18 cellular contexts compared by ENCODE assay signal in the genomic region with DNA sequence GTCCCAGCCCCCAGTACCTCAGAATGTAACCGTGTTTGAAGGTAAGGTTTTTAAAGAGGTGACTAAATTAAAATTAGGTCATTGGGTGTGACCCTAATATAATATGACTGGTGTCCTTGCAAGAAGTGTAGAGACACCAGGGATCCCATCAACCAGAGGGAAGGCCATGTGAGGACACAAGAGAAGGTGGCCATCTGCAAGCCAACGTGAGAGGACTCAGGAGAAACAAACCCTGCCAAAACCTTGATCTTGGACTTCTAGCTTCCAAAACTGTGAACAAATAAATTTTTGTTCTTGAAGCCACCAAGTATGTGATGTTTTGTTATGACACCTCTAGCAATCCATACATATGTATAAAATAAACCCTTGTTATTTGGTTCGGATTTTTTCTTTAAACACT.
DNase-seq lines count a peak whose midpoint lies in the region; ATAC-seq, FAIRE-seq and TF ChIP-seq lines count a peak whose summit lies in the region.
"Had no signal": no experiment of that assay in that cellular context is flagged by ENCODE, and none has a peak within 500 bp of the region (broad histone marks: within the 10 kb centered on the region; RNA-seq: fewer than 3 reads in every experiment).

No MANE protein-coding gene starts in this region.

- ATAC-seq in GM18519 (IDR thresholded peaks at IDR 0.05; ENCODE audit: low FRiP score, unreplicated experiment) = no peak
- ATAC-seq: A549, HepG2 had no signal

- H3K27ac ChIP-seq in OCI-LY1 (ENCODE audit: low read depth, low read length, poor library complexity, severe bottlenecking) = peak overlapping the region; percentile 41
- H3K27ac ChIP-seq: A549; BLaER1 treated with 17β-estradiol and CSF1 and Interleukin-3, amounts not matched to agents 10 nM and 100 nM had no signal

- no peak for TF ChIP-seq CTCF in OCI-LY1 (IDR thresholded peaks at IDR 0.05; ENCODE audit: low read length)

- no peak for DNase-seq in GM12891 (ENCODE audit: insufficient read length, low spot score)
- DNase-seq in cerebellar cortex (ENCODE audit: low spot score) = peak; percentile 65
- DNase-seq in NCI-H146 treated with DMSO at 0.1 percent for 48 hours (lab: John Stamatoyannopoulos, UW; ENCODE audit: unreplicated experiment) = no peak
- DNase-seq in activated CD8-positive, alpha-beta memory T cell treated with anti-CD3 and anti-CD28 coated beads, Interleukin-2, amount 50 U/mL, for 4 hours = no peak
- DNase-seq in occipital lobe (lab: John Stamatoyannopoulos, UW) = no peak
- DNase-seq: AML-193; CD4-positive, CD25-positive, alpha-beta regulatory T cell; DMS 273 treated with DMSO at 0.1 percent for 48 hours; Kasumi-1 had no signal

- H3K9me2 ChIP-seq in OCI-LY1 (ENCODE audit: low read depth, low read length) = no peaks in the 10 kb centered on the region

- peaks cover 71% of the 10 kb centered on the region for H3K79me2 ChIP-seq in OCI-LY1 (ENCODE audit: insufficient read depth, low read length)

- no peak overlapping the region for H3K9ac ChIP-seq in OCI-LY1 (ENCODE audit: low read length)
- H3K9ac ChIP-seq: BLaER1 treated with 17β-estradiol and CSF1 and Interleukin-3, amounts not matched to agents 10 nM and 100 nM had no signal

- peaks cover 53% of the 10 kb centered on the region for H3K36me3 ChIP-seq in OCI-LY1 (ENCODE audit: insufficient read depth, low read length)
- H3K36me3 ChIP-seq: HAP-1 had no signal

- FAIRE-seq in GM12891 (lab: Jason Lieb, UNC) = peak; percentile 9
- FAIRE-seq: A549, G401.6, H1, HepG2, HTR-8/SVneo had no signal

- no peaks in the 10 kb centered on the region for H3K9me3 ChIP-seq in OCI-LY1 (ENCODE audit: low read length)
- H3K9me3 ChIP-seq: A549, HAP-1 had no signal

- no peaks in the 10 kb centered on the region for H4K20me1 ChIP-seq in OCI-LY1 (ENCODE audit: insufficient read depth, low read length)
- H4K20me1 ChIP-seq: BLaER1 treated with 17β-estradiol and CSF1 and Interleukin-3, amounts not matched to agents 10 nM and 100 nM had no signal

- H3K27me3 ChIP-seq in OCI-LY1 (ENCODE audit: insufficient read depth, low read length) = no peaks in the 10 kb centered on the region
- H3K27me3 ChIP-seq: BLaER1 treated with 17β-estradiol and CSF1 and Interleukin-3, amounts not matched to agents 10 nM and 100 nM had no signal

- no peak overlapping the region for H3K4me2 ChIP-seq in OCI-LY1 (ENCODE audit: low read length)
- H3K4me2 ChIP-seq: A549 had no signal

- H3K4me1 ChIP-seq in OCI-LY1 (ENCODE audit: insufficient read depth, low read length, severe bottlenecking) = peaks cover 62% of the 10 kb centered on the region
- H3K4me1 ChIP-seq: A549, HAP-1 had no signal

- no peak overlapping the region for H2AFZ ChIP-seq in OCI-LY1 (ENCODE audit: low read length)

- no peak for TF ChIP-seq POLR2A in GM12891 (IDR thresholded peaks at IDR 0.05; ENCODE audit: low read depth, low read length)

- 0 out of 2 replicates have a peak, but pooled peaks cover 6% of the 10 kb centered on the region for H3F3A ChIP-seq in OCI-LY1 (ENCODE audit: insufficient read depth, low read length)

- no peak overlapping the region for H3K4me3 ChIP-seq in OCI-LY1 (ENCODE audit: low read depth, low read length, poor library complexity, severe bottlenecking)
- H3K4me3 ChIP-seq: A549; BLaER1 treated with 17β-estradiol and CSF1 and Interleukin-3, amounts not matched to agents 10 nM and 100 nM; HAP-1 had no signal

TF ChIP-seq in GM12891, 5 proteins besides CTCF, POLR2A, EP300 and RAD21:
- TF ChIP-seq POU2F2 (IDR thresholded peaks at IDR 0.05; ENCODE audit: low read depth, low read length) = no peak
- TF ChIP-seq PAX5 (IDR thresholded peaks at IDR 0.05; ENCODE audit: insufficient read depth, low read length, severe bottlenecking) = no peak
- TF ChIP-seq SPI1 (IDR thresholded peaks at IDR 0.05; ENCODE audit: low read depth, low read length) = no peak
- TF ChIP-seq TAF1 (IDR thresholded peaks at IDR 0.05; ENCODE audit: low read depth, low read length) = no peak
- no peak for TF ChIP-seq POLR2AphosphoS5 (IDR thresholded peaks at IDR 0.05; ENCODE audit: low read depth, low read length)
